In genomic region chr20:63565021-63565698, GRCh38 we compare ENCODE assay signal across 35 cellular contexts. TPM values are rescaled to one million over a fixed set of nuclear protein-coding genes. Genes with fewer than 3 reads are reported as not detected.
"Had no signal": no experiment of that assay in that cellular context is flagged by ENCODE, and none has a peak within 500 bp of the region (broad histone marks: within the 10 kb centered on the region; RNA-seq: fewer than 3 reads in every experiment).

No MANE protein-coding gene starts in this region.

- H3K9me3 ChIP-seq: adrenal gland, body of pancreas, colonic mucosa, esophagus squamous epithelium, gastroesophageal sphincter had no signal

- ATAC-seq: activated CD4-positive, CD25-positive, alpha-beta regulatory T cell treated with anti-CD3 and anti-CD28 coated beads, Interleukin-2, amount 50 U/mL, for 24 hours; activated CD8-positive, alpha-beta T cell treated with anti-CD3 and anti-CD28 coated beads for 36 hours; activated naive CD8-positive, alpha-beta T cell treated with anti-CD3 and anti-CD28 coated beads, Interleukin-2, amount 50 U/mL, for 24 hours; activated T-cell treated with anti-CD3 and anti-CD28 coated beads, Interleukin-2, amount 50 U/mL, for 4 hours; activated T-helper 17 cell treated with anti-CD3 and anti-CD28 coated beads, Interleukin-2, amount 50 U/mL, for 72 hours; body of pancreas; gastroesophageal sphincter; T-helper 17 cell had no signal

- H3K4me1 ChIP-seq: adrenal gland, colonic mucosa had no signal

- H3K36me3 ChIP-seq: WERI-Rb-1 had no signal

- DNase-seq: activated B cell treated with CpG ODN at 0.5 μM for 24 hours; activated CD4-positive, alpha-beta T cell treated with anti-CD3 and anti-CD28 coated beads for 48 hours; activated CD4-positive, alpha-beta T cell treated with anti-CD3 and anti-CD28 coated beads, Interleukin-2, amount 50 U/mL, for 1 hour; activated CD4-positive, alpha-beta T cell treated with anti-CD3 and anti-CD28 coated beads, Interleukin-2, amount 50 U/mL, for 48 hours; activated CD8-positive, alpha-beta memory T cell treated with anti-CD3 and anti-CD28 coated beads for 24 hours; activated CD8-positive, alpha-beta T cell treated with anti-CD3 and anti-CD28 coated beads for 36 hours; activated effector memory CD4-positive, alpha-beta T cell treated with Interleukin-2 at 50 U/mL for 16 hours; activated naive CD4-positive, alpha-beta T cell treated with anti-CD3 and anti-CD28 coated beads for 36 hours; activated naive CD8-positive, alpha-beta T cell treated with anti-CD3 and anti-CD28 coated beads for 36 hours; activated naive CD8-positive, alpha-beta T cell treated with anti-CD3 and anti-CD28 coated beads, Interleukin-2, amount 50 U/mL, for 24 hours; activated T-cell treated with anti-CD3 and anti-CD28 coated beads, Interleukin-2, amount 50 U/mL, for 4 hours; adrenal gland; amygdala; aorta; body of pancreas; cerebellar nuclear complex; colonic mucosa; effector CD8-positive, alpha-beta T cell; esophagus squamous epithelium; foreskin melanocyte; T-helper 1 cell; T-helper 17 cell; T1000; WERI-Rb-1 had no signal

- H3K9me3 Mint-ChIP-seq: activated B cell treated with CpG ODN at 0.5 μM for 24 hours; activated CD8-positive, alpha-beta T cell treated with anti-CD3 and anti-CD28 coated beads for 36 hours; activated naive CD4-positive, alpha-beta T cell treated with anti-CD3 and anti-CD28 coated beads for 36 hours; activated naive CD4-positive, alpha-beta T cell treated with anti-CD3 and anti-CD28 coated beads, Interleukin-2, amount 50 U/mL, for 24 hours; activated naive CD8-positive, alpha-beta T cell treated with anti-CD3 and anti-CD28 coated beads for 36 hours; activated naive CD8-positive, alpha-beta T cell treated with anti-CD3 and anti-CD28 coated beads, Interleukin-2, amount 50 U/mL, for 24 hours; activated T-cell treated with anti-CD3 and anti-CD28 coated beads, Interleukin-2, amount 50 U/mL, for 4 hours; activated T-helper 17 cell treated with anti-CD3 and anti-CD28 coated beads, Interleukin-2, amount 50 U/mL, for 72 hours; T-helper 2 cell treated with Interferon-gamma antibody and Interleukin-4, amounts not matched to agents 5 μg/mL and 100 μg/mL, for 36 hours had no signal

- H3K27me3 Mint-ChIP-seq: activated B cell treated with CpG ODN at 0.5 μM for 24 hours; activated CD8-positive, alpha-beta T cell treated with anti-CD3 and anti-CD28 coated beads for 36 hours; activated naive CD4-positive, alpha-beta T cell treated with anti-CD3 and anti-CD28 coated beads, Interleukin-2, amount 50 U/mL, for 24 hours; activated naive CD8-positive, alpha-beta T cell treated with anti-CD3 and anti-CD28 coated beads for 36 hours; activated T-helper 17 cell treated with anti-CD3 and anti-CD28 coated beads, Interleukin-2, amount 50 U/mL, for 72 hours; T-helper 17 cell had no signal

- H3K36me3 Mint-ChIP-seq: activated naive CD8-positive, alpha-beta T cell treated with anti-CD3 and anti-CD28 coated beads for 36 hours had no signal

- H3K4me1 Mint-ChIP-seq: activated T-helper 17 cell treated with anti-CD3 and anti-CD28 coated beads, Interleukin-2, amount 50 U/mL, for 72 hours had no signal

- H3K27me3 ChIP-seq: adrenal gland, body of pancreas, colonic mucosa, esophagus squamous epithelium, gastroesophageal sphincter had no signal

- H3K4me3 Mint-ChIP-seq: activated B cell treated with CpG ODN at 0.5 μM for 24 hours; activated CD8-positive, alpha-beta T cell treated with anti-CD3 and anti-CD28 coated beads for 36 hours; activated naive CD4-positive, alpha-beta T cell treated with anti-CD3 and anti-CD28 coated beads for 36 hours; activated naive CD4-positive, alpha-beta T cell treated with anti-CD3 and anti-CD28 coated beads, Interleukin-2, amount 50 U/mL, for 24 hours; activated naive CD8-positive, alpha-beta T cell treated with anti-CD3 and anti-CD28 coated beads for 36 hours; activated naive CD8-positive, alpha-beta T cell treated with anti-CD3 and anti-CD28 coated beads, Interleukin-2, amount 50 U/mL, for 24 hours; activated T-cell treated with anti-CD3 and anti-CD28 coated beads, Interleukin-2, amount 50 U/mL, for 4 hours; activated T-helper 17 cell treated with anti-CD3 and anti-CD28 coated beads, Interleukin-2, amount 50 U/mL, for 72 hours; T-helper 17 cell; T-helper 2 cell treated with Interferon-gamma antibody and Interleukin-4, amounts not matched to agents 5 μg/mL and 100 μg/mL, for 36 hours had no signal

- H3K4me3 ChIP-seq: adrenal gland, body of pancreas, colonic mucosa, esophagus squamous epithelium, gastroesophageal sphincter had no signal

- H3K27ac ChIP-seq: adrenal gland, body of pancreas, colonic mucosa, epithelial cell of prostate, esophagus squamous epithelium, gastroesophageal sphincter, WERI-Rb-1 had no signal

- H3K27ac Mint-ChIP-seq: activated B cell treated with CpG ODN at 0.5 μM for 24 hours; activated CD8-positive, alpha-beta T cell treated with anti-CD3 and anti-CD28 coated beads for 36 hours; activated naive CD4-positive, alpha-beta T cell treated with anti-CD3 and anti-CD28 coated beads for 36 hours; activated naive CD4-positive, alpha-beta T cell treated with anti-CD3 and anti-CD28 coated beads, Interleukin-2, amount 50 U/mL, for 24 hours; activated naive CD8-positive, alpha-beta T cell treated with anti-CD3 and anti-CD28 coated beads for 36 hours; activated naive CD8-positive, alpha-beta T cell treated with anti-CD3 and anti-CD28 coated beads, Interleukin-2, amount 50 U/mL, for 24 hours; activated T-helper 17 cell treated with anti-CD3 and anti-CD28 coated beads, Interleukin-2, amount 50 U/mL, for 72 hours; T-helper 17 cell; T-helper 2 cell treated with Interferon-gamma antibody and Interleukin-4, amounts not matched to agents 5 μg/mL and 100 μg/mL, for 36 hours had no signal

RNA-seq across cellular contexts. Expression of gene SRMS, which starts 17.6 kb away (rescaled TPM):
- total RNA-seq: activated CD8-positive, alpha-beta T cell treated with anti-CD3 and anti-CD28 coated beads for 36 hours; activated naive CD4-positive, alpha-beta T cell treated with anti-CD3 and anti-CD28 coated beads for 36 hours; activated naive CD8-positive, alpha-beta T cell treated with anti-CD3 and anti-CD28 coated beads for 36 hours; activated T-cell treated with anti-CD3 and anti-CD28 coated beads, Interleukin-2, amount 50 U/mL, for 4 hours; activated T-helper 17 cell treated with anti-CD3 and anti-CD28 coated beads, Interleukin-2, amount 50 U/mL, for 72 hours; adrenal gland; aorta; body of pancreas; dermis microvascular lymphatic vessel endothelial cell; endothelial cell of umbilical vein; esophagus squamous epithelium; fibroblast of lung; fibroblast of villous mesenchyme; gastroesophageal sphincter; glomerular endothelial cell; T-helper 17 cell had no signal
- polyA plus RNA-seq: adrenal gland, aorta, endothelial cell of umbilical vein, fibroblast of lung had no signal

RNA-seq across cellular contexts. Expression of gene PTK6, which starts 28.0 kb away (rescaled TPM):
- total RNA-seq: glomerular endothelial cell had no signal
- polyA plus RNA-seq: endothelial cell of umbilical vein, fibroblast of lung had no signal
